ENCODE assay signal across 34 cellular contexts in the genomic region with DNA sequence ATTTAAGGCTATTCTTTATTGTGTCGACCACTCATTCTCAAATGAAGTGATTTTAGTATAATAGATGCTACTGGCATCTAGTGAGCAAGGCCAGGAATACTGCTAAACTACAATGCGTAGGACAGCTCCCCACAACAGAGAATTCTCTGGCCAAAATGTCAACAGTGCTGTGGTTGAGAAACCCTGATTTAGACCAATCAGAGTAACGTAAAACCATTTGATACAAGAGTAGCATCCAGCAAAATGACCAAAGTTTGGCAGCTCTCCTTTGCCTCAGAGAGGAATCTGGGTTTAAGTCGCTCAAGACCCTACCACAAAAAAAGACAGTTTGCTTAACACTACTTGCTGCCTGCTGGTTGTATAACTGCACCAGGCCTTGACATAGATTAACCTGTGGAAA. TPM values are rescaled to one million over a fixed set of nuclear protein-coding genes. Genes with fewer than 3 reads are reported as not detected.
DNase-seq lines count a peak whose midpoint lies in the region; ATAC-seq, FAIRE-seq and TF ChIP-seq lines count a peak whose summit lies in the region.
"Had no signal": no experiment of that assay in that cellular context is flagged by ENCODE, and none has a peak within 500 bp of the region (broad histone marks: within the 10 kb centered on the region; RNA-seq: fewer than 3 reads in every experiment).

No MANE protein-coding gene starts in this region.

- H3K4ac ChIP-seq in mesenchymal stem cell (ENCODE audit: low read depth in 1 of 2, low read length in 2 of 2): no peak overlapping the region

- WGBS in gastroesophageal sphincter (ENCODE audit: low coverage in 1 of 2), 2 donors: 42 to 51% methylated on average over 4 of the region's 4 CpGs
- 88% methylated on average over 4 of the region's 4 CpGs for WGBS in mesenchymal stem cell

- no peaks in the 10 kb centered on the region for H3K79me2 ChIP-seq in astrocyte (ENCODE audit: insufficient read depth, low read length)

- H3K9ac ChIP-seq in astrocyte (ENCODE audit: low read length): no peak overlapping the region
- H3K9ac ChIP-seq in mesenchymal stem cell (ENCODE audit: low read length): peak overlapping the region; percentile 49

- no peak overlapping the region for H3K14ac ChIP-seq in mesenchymal stem cell (ENCODE audit: low read length in 2 of 2)

- H3K18ac ChIP-seq in mesenchymal stem cell (ENCODE audit: low read depth in 1 of 2, low read length in 2 of 2): no peak overlapping the region

- H2BK12ac ChIP-seq in mesenchymal stem cell (ENCODE audit: low read length in 2 of 2): no peak overlapping the region

- H3K79me1 ChIP-seq in mesenchymal stem cell (replicated peaks; ENCODE audit: low read length, poor library complexity, severe bottlenecking): no peaks in the 10 kb centered on the region

- H2AK5ac ChIP-seq in mesenchymal stem cell (ENCODE audit: low read length, severe bottlenecking): no peak overlapping the region

- H2BK15ac ChIP-seq in mesenchymal stem cell (ENCODE audit: low read depth, poor library complexity, severe bottlenecking): no peak overlapping the region

- peaks cover 13% of the 10 kb centered on the region for H3K4me1 ChIP-seq in astrocyte (ENCODE audit: insufficient read depth, low read length)
- H3K4me1 ChIP-seq in gastroesophageal sphincter: peaks cover 9 to 33% (median 18%) of the 10 kb centered on the region in 3 donors
- no peaks in the 10 kb centered on the region for H3K4me1 ChIP-seq in mesenchymal stem cell (ENCODE audit: control insufficient read depth, insufficient read depth, low read depth, low read length)
- H3K4me1 ChIP-seq: BE2C, foreskin keratinocyte, transverse colon had no signal

- no peak for TF ChIP-seq POLR2A in gastroesophageal sphincter (IDR thresholded peaks at IDR 0.05)

- H3K27me3 Mint-ChIP-seq in astrocyte (ENCODE audit: low read depth, unreplicated experiment): no peaks in the 10 kb centered on the region
- H3K27me3 Mint-ChIP-seq: activated naive CD8-positive, alpha-beta T cell treated with anti-CD3 and anti-CD28 coated beads, Interleukin-2, amount 10 ng/mL, durations not matched to agents 7 days and 5 days; stimulated activated naive CD8-positive, alpha-beta T cell treated with anti-CD3 and anti-CD28 coated beads, Interleukin-15, amount 100 ng/mL, for 72 hours had no signal

- H3K4me3 ChIP-seq in astrocyte (ENCODE audit: insufficient read depth, low read depth, low read length) (no peak overlapping the region), gastroesophageal sphincter (no peak overlapping the region), mesenchymal stem cell (ENCODE audit: insufficient read depth in 1 of 2, low read depth in 1 of 2, low read length in 2 of 2) (no peak overlapping the region)
- H3K4me3 ChIP-seq: mucosa of descending colon, skin epidermis, transverse colon had no signal

- no peak overlapping the region for H4K8ac ChIP-seq in mesenchymal stem cell (ENCODE audit: low read length)

- H3K36me3 Mint-ChIP-seq in astrocyte (ENCODE audit: low read depth, unreplicated experiment): peaks cover under 1% of the 10 kb centered on the region

- TF ChIP-seq CTCF in astrocyte (IDR thresholded peaks at IDR 0.05; ENCODE audit: insufficient read depth, low read depth, low read length): no peak
- TF ChIP-seq CTCF in gastroesophageal sphincter (IDR thresholded peaks at IDR 0.05): no peak

- no peak overlapping the region for H3K23ac ChIP-seq in mesenchymal stem cell (ENCODE audit: low read length in 2 of 2)

- DNase-seq in astrocyte (ENCODE audit: low read depth) (peak; percentile 75), mesenchymal stem cell (no peak), stromal cell of bone marrow (ENCODE audit: low read depth) (peak; percentile 37), GDM1 (lab: John Stamatoyannopoulos, UW) (no peak), cerebellum (ENCODE audit: low spot score) (no peak)
- DNase-seq: ACHN; activated CD4-positive, alpha-beta T cell treated with anti-CD3 and anti-CD28 coated beads for 4 hours; activated CD8-positive, alpha-beta memory T cell treated with anti-CD3 and anti-CD28 coated beads for 24 hours; activated gamma-delta T cell; activated naive CD8-positive, alpha-beta T cell treated with anti-CD3 and anti-CD28 coated beads, Interleukin-2, amount 10 ng/mL, durations not matched to agents 7 days and 5 days; BE2C; brain microvascular endothelial cell; effector CD4-positive, alpha-beta T cell; foreskin keratinocyte; GOT3; hippocampal formation; immature natural killer cell; IMR-90; mucosa of descending colon; NCI-H1694 treated with DMSO at 0.1 percent for 48 hours; NCI-H510A treated with DMSO at 0.1 percent for 48 hours; PC-3; SHP77 treated with DMSO at 0.1 percent for 48 hours; stimulated activated CD8-positive, alpha-beta memory T cell treated with anti-CD3 and anti-CD28 coated beads, Interleukin-4, amount 100 ng/mL, for 48 hours; stimulated activated naive CD8-positive, alpha-beta T cell treated with anti-CD3 and anti-CD28 coated beads, Interleukin-15, amount 100 ng/mL, for 72 hours; T-helper 9 cell; transverse colon had no signal

- H3K4me2 ChIP-seq in astrocyte (ENCODE audit: low read length): no peak overlapping the region
- H3K4me2 ChIP-seq in mesenchymal stem cell (ENCODE audit: low read length, poor library complexity, severe bottlenecking): no peak overlapping the region

- TF ChIP-seq EP300 in gastroesophageal sphincter (IDR thresholded peaks at IDR 0.05): no peak

- no peak overlapping the region for H2BK120ac ChIP-seq in mesenchymal stem cell (ENCODE audit: low read depth, low read length)

- H3K9me3 ChIP-seq in astrocyte (ENCODE audit: insufficient read depth, low read depth, low read length): no peaks in the 10 kb centered on the region
- H3K9me3 ChIP-seq in gastroesophageal sphincter: no peaks in the 10 kb centered on the region
- H3K9me3 ChIP-seq in mesenchymal stem cell (ENCODE audit: control insufficient read depth, low read length): no peaks in the 10 kb centered on the region
- H3K9me3 ChIP-seq: BE2C, mucosa of descending colon, transverse colon had no signal

- H3K27ac ChIP-seq in astrocyte (ENCODE audit: low read depth, low read length): no peak overlapping the region
- H3K27ac ChIP-seq in gastroesophageal sphincter: peak overlapping the region in 3 of 4 donors; percentile 5 to 61 (median 39)
- H3K27ac ChIP-seq in mesenchymal stem cell (ENCODE audit: low read length, poor library complexity, severe bottlenecking): no peak overlapping the region
- H3K27ac ChIP-seq: brain microvascular endothelial cell, foreskin keratinocyte, skin epidermis, transverse colon, VCaP had no signal

- no peak overlapping the region for H4K91ac ChIP-seq in mesenchymal stem cell (ENCODE audit: low read length)

- H3K4me1 Mint-ChIP-seq in astrocyte (ENCODE audit: low read depth, unreplicated experiment): peaks cover 13% of the 10 kb centered on the region
- H3K4me1 Mint-ChIP-seq: immature natural killer cell; neural crest cell; stimulated activated naive CD8-positive, alpha-beta T cell treated with anti-CD3 and anti-CD28 coated beads, Interleukin-15, amount 100 ng/mL, for 72 hours had no signal

- H3K36me3 ChIP-seq in astrocyte (ENCODE audit: insufficient read depth, low read length) (no peaks in the 10 kb centered on the region), gastroesophageal sphincter (no peaks in the 10 kb centered on the region), mesenchymal stem cell (ENCODE audit: control insufficient read depth in 1 of 2, insufficient read depth in 2 of 2, low read depth in 1 of 2, low read length in 2 of 2) (no peaks in the 10 kb centered on the region)
- H3K36me3 ChIP-seq: BE2C, brain microvascular endothelial cell, transverse colon had no signal

- ATAC-seq in gastroesophageal sphincter (no peak), HG03520 (IDR thresholded peaks at IDR 0.05; ENCODE audit: unreplicated experiment) (no peak), HG02938 (IDR thresholded peaks at IDR 0.05; ENCODE audit: unreplicated experiment) (no peak)
- ATAC-seq: foreskin keratinocyte; mucosa of descending colon; PC-3; stimulated activated naive CD8-positive, alpha-beta T cell treated with anti-CD3 and anti-CD28 coated beads, Interleukin-15, amount 100 ng/mL, for 72 hours had no signal

- H2BK5ac ChIP-seq in mesenchymal stem cell (ENCODE audit: low read depth, low read length, poor library complexity, severe bottlenecking): no peak overlapping the region

- peaks cover 3% of the 10 kb centered on the region for H3K9me3 Mint-ChIP-seq in astrocyte (ENCODE audit: unreplicated experiment)
- H3K9me3 Mint-ChIP-seq: activated naive CD8-positive, alpha-beta T cell treated with anti-CD3 and anti-CD28 coated beads, Interleukin-2, amount 10 ng/mL, durations not matched to agents 7 days and 5 days; neural crest cell; stimulated activated naive CD8-positive, alpha-beta T cell treated with anti-CD3 and anti-CD28 coated beads, Interleukin-15, amount 100 ng/mL, for 72 hours had no signal

- no peak overlapping the region for H3K27ac Mint-ChIP-seq in astrocyte (ENCODE audit: unreplicated experiment)
- H3K27ac Mint-ChIP-seq: activated naive CD8-positive, alpha-beta T cell treated with anti-CD3 and anti-CD28 coated beads, Interleukin-2, amount 10 ng/mL, durations not matched to agents 7 days and 5 days; immature natural killer cell had no signal

- H2AFZ ChIP-seq in astrocyte (ENCODE audit: low read depth, low read length): no peak overlapping the region
- H2AFZ ChIP-seq in mesenchymal stem cell (ENCODE audit: low read depth, low read length): no peak overlapping the region

- no peaks in the 10 kb centered on the region for H4K20me1 ChIP-seq in astrocyte (ENCODE audit: insufficient read depth, low read length)

- no peak overlapping the region for H3K4me3 Mint-ChIP-seq in astrocyte (ENCODE audit: unreplicated experiment)
- H3K4me3 Mint-ChIP-seq: activated naive CD8-positive, alpha-beta T cell treated with anti-CD3 and anti-CD28 coated beads, Interleukin-2, amount 10 ng/mL, durations not matched to agents 7 days and 5 days; immature natural killer cell; neural crest cell; stimulated activated naive CD8-positive, alpha-beta T cell treated with anti-CD3 and anti-CD28 coated beads, Interleukin-15, amount 100 ng/mL, for 72 hours had no signal

- FAIRE-seq in astrocyte (lab: Jason Lieb, UNC): no peak
- FAIRE-seq: colon had no signal

- H3K27me3 ChIP-seq in astrocyte (ENCODE audit: insufficient read depth, low read length) (no peaks in the 10 kb centered on the region), gastroesophageal sphincter (no peaks in the 10 kb centered on the region), mesenchymal stem cell (ENCODE audit: control insufficient read depth in 1 of 2, insufficient read depth in 1 of 2, low read length in 2 of 2) (no peaks in the 10 kb centered on the region)
- H3K27me3 ChIP-seq: BE2C, brain microvascular endothelial cell, transverse colon had no signal

RNA-seq across cellular contexts. Expression of gene TTN, which starts 37.0 kb away (rescaled TPM):
- 0.50 and 0.53 TPM in 2 replicates for total RNA-seq in astrocyte
- 10 to 100 TPM in 2 of 4 donors, 1 to 10 TPM in 2; 5.0 to 12.8 (median 8.3) TPM for total RNA-seq in gastroesophageal sphincter
- polyA plus RNA-seq in mesenchymal stem cell (2013, experiment 1 of 2): 0.03 TPM
- 0.01 TPM for polyA plus RNA-seq in mesenchymal stem cell (2013, experiment 2 of 2)
- 4.3 TPM for total RNA-seq in cerebellum
- total RNA-seq: foreskin keratinocyte had no signal
- polyA plus RNA-seq: foreskin keratinocyte had no signal

Comparison
In these comparisons a context has a peak if more than half of its experiments do, and no peak if none do; other contexts are left out.
1. DNase-seq: peak in astrocyte (single experiment) and stromal cell of bone marrow (single experiment); none in mesenchymal stem cell (single experiment), GDM1 (single experiment) and cerebellum (single experiment).
2. H3K27ac ChIP-seq: peak in gastroesophageal sphincter (3 of 4); none in astrocyte (single experiment) and mesenchymal stem cell (single experiment).